13 cellular contexts compared by ENCODE assay signal in the genomic region with DNA sequence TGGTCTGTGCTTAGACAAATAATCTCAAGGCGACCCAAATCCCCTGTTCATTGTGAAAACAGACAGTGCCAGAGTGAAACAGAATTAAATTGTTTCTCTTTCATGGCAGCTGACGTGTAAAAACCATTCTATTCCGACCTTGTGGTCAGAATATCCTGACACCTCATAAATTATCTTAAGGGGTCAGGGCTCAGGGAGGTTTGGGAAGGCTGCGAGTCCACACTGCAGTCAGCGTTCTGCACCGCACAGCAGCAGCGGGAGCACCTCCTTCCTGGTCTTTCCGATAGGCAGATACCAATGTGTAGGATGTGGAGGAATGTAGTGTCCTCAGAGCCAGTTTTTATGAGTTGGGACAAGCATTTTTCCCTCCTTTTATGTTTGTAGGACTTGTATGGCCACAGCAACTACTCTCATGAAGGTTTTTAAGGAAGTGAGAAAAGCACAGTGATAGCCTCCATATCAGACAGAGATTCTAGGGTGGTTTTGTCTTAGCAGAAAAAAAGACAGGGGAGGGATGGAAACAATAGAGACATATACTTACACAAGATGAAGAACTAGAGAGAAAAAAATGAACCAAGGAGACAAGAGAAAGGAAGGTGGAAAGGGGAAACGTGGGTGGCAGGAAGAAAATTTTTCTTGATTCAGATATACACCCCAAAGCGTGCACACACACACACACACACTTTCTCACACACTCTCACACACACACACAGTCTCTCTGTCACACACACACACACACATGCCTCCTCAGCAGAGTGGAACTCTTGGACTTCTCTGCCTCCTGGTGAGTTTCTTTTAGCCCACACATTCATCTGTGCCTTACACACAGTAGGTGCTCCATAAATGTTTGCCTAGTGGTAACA.
DNase-seq lines count a peak whose midpoint lies in the region; ATAC-seq and TF ChIP-seq lines count a peak whose summit lies in the region.
"Had no signal": no experiment of that assay in that cellular context is flagged by ENCODE, and none has a peak within 500 bp of the region (broad histone marks: within the 10 kb centered on the region; RNA-seq: fewer than 3 reads in every experiment).

No MANE protein-coding gene starts in this region.

- no peaks in the 10 kb centered on the region for H3K4me1 Mint-ChIP-seq in stimulated activated effector memory CD8-positive, alpha-beta T cell treated with anti-CD3 and anti-CD28 coated beads, Interleukin-12 subunit alpha, Interleukin-12 subunit beta, amount 100 ng/mL, for 72 hours
- peaks cover 10% of the 10 kb centered on the region for H3K4me1 Mint-ChIP-seq in activated CD8-positive, alpha-beta T cell treated with anti-CD3 and anti-CD28 coated beads for 36 hours (ENCODE audit: low read depth)
- H3K4me1 Mint-ChIP-seq: IgD-negative memory B cell had no signal

- H3K4me3 Mint-ChIP-seq in stimulated activated effector memory CD8-positive, alpha-beta T cell treated with anti-CD3 and anti-CD28 coated beads, Interleukin-12 subunit alpha, Interleukin-12 subunit beta, amount 100 ng/mL, for 72 hours, result no peak overlapping the region
- H3K4me3 Mint-ChIP-seq in activated CD8-positive, alpha-beta T cell treated with anti-CD3 and anti-CD28 coated beads for 36 hours, result no peak overlapping the region
- H3K4me3 Mint-ChIP-seq: IgD-negative memory B cell had no signal

- CTCF ChIA-PET in activated CD8-positive, alpha-beta T cell treated with anti-CD3 and anti-CD28 coated beads for 36 hours (lab: Charles Lee), result no interaction called here

- TF ChIP-seq CTCF in activated CD8-positive, alpha-beta T cell treated with anti-CD3 and anti-CD28 coated beads for 36 hours (IDR thresholded peaks at IDR 0.05), result no peak

- ATAC-seq in GM19035 (IDR thresholded peaks at IDR 0.05; ENCODE audit: unreplicated experiment) (peak; percentile 84), HG02852 (IDR thresholded peaks at IDR 0.05; ENCODE audit: unreplicated experiment) (peak; percentile 67)
- ATAC-seq in stimulated activated effector memory CD8-positive, alpha-beta T cell treated with anti-CD3 and anti-CD28 coated beads, Interleukin-12 subunit alpha, Interleukin-12 subunit beta, amount 100 ng/mL, for 72 hours, result peak; percentile 46
- no peak for ATAC-seq in activated CD8-positive, alpha-beta T cell treated with anti-CD3 and anti-CD28 coated beads for 36 hours
- ATAC-seq: left lobe of liver had no signal

- POLR2A ChIA-PET in activated CD8-positive, alpha-beta T cell treated with anti-CD3 and anti-CD28 coated beads for 36 hours (lab: Charles Lee), result no interaction called here

- H3K27me3 Mint-ChIP-seq in activated CD8-positive, alpha-beta T cell treated with anti-CD3 and anti-CD28 coated beads for 36 hours, result peaks cover 29% of the 10 kb centered on the region

- no peaks in the 10 kb centered on the region for H3K36me3 Mint-ChIP-seq in stimulated activated effector memory CD8-positive, alpha-beta T cell treated with anti-CD3 and anti-CD28 coated beads, Interleukin-12 subunit alpha, Interleukin-12 subunit beta, amount 100 ng/mL, for 72 hours
- no peaks in the 10 kb centered on the region for H3K36me3 Mint-ChIP-seq in activated CD8-positive, alpha-beta T cell treated with anti-CD3 and anti-CD28 coated beads for 36 hours (ENCODE audit: low read depth)

- no peak overlapping the region for H3K27ac Mint-ChIP-seq in stimulated activated effector memory CD8-positive, alpha-beta T cell treated with anti-CD3 and anti-CD28 coated beads, Interleukin-12 subunit alpha, Interleukin-12 subunit beta, amount 100 ng/mL, for 72 hours
- no peak overlapping the region for H3K27ac Mint-ChIP-seq in activated CD8-positive, alpha-beta T cell treated with anti-CD3 and anti-CD28 coated beads for 36 hours
- H3K27ac Mint-ChIP-seq: IgD-negative memory B cell had no signal

- intact Hi-C loops in activated CD8-positive, alpha-beta T cell treated with anti-CD3 and anti-CD28 coated beads for 36 hours (cut with micrococcal nuclease), result no loop called here

- DNase-seq in astrocyte of the hippocampus (ENCODE audit: low read depth, low spot score) (peak; percentile 5), NCI-H1694 treated with DMSO at 0.1 percent for 48 hours (lab: John Stamatoyannopoulos, UW) (no peak), NCI-H524 treated with DMSO at 0.1 percent for 48 hours (lab: John Stamatoyannopoulos, UW) (no peak), activated gamma-delta T cell treated with Interleukin-2 at 50 U/mL for 16 hours (no peak)
- DNase-seq in stimulated activated effector memory CD8-positive, alpha-beta T cell treated with anti-CD3 and anti-CD28 coated beads, Interleukin-12 subunit alpha, Interleukin-12 subunit beta, amount 100 ng/mL, for 72 hours (ENCODE audit: low spot score in 2 of 2), result no peak
- no peak for DNase-seq in activated CD8-positive, alpha-beta T cell treated with anti-CD3 and anti-CD28 coated beads for 36 hours
- DNase-seq: activated effector memory CD4-positive, alpha-beta T cell treated with Interleukin-2 at 50 U/mL for 16 hours; NCI-H774; sigmoid colon had no signal

- no peaks in the 10 kb centered on the region for H3K9me3 Mint-ChIP-seq in stimulated activated effector memory CD8-positive, alpha-beta T cell treated with anti-CD3 and anti-CD28 coated beads, Interleukin-12 subunit alpha, Interleukin-12 subunit beta, amount 100 ng/mL, for 72 hours
- H3K9me3 Mint-ChIP-seq in activated CD8-positive, alpha-beta T cell treated with anti-CD3 and anti-CD28 coated beads for 36 hours, result no peaks in the 10 kb centered on the region
